Comparison of ENCODE assay signal across 31 cellular contexts in the genomic region with DNA sequence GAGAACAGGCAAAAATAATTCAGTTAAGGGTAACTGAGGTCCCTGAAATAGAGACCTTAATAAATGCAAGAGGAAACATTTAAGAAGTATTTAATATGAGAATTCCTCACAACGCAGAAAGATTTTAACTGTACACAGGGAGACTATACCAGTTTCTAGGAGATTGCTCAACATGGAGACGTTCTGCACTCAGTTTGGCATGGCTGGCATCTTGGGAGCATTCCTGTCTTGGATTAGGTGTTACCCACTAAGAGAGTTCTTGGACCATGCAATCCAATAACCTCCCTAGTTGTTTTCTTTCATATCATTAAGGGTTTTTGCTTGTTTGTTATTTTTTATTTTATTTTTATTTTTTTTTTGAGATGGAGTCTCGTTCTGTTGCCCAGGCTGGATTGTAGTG.
"Had no signal": no experiment of that assay in that cellular context is flagged by ENCODE, and none has a peak within 500 bp of the region (broad histone marks: within the 10 kb centered on the region; RNA-seq: fewer than 3 reads in every experiment).

No MANE protein-coding gene starts in this region.

- H3K4me3 ChIP-seq: body of pancreas, breast epithelium had no signal

- ATAC-seq: activated CD4-positive, alpha-beta T cell treated with anti-CD3 and anti-CD28 coated beads for 36 hours; activated CD8-positive, alpha-beta memory T cell treated with anti-CD3 and anti-CD28 coated beads, Interleukin-2, amount 10 ng/mL, durations not matched to agents 7 days and 5 days; activated CD8-positive, alpha-beta T cell treated with anti-CD3 and anti-CD28 coated beads, Interleukin-2, amount 10 ng/mL, durations not matched to agents 7 days and 5 days; activated naive CD4-positive, alpha-beta T cell treated with anti-CD3 and anti-CD28 coated beads, Interleukin-2, amount 50 U/mL, for 72 hours; body of pancreas had no signal

- H3K27me3 ChIP-seq: body of pancreas, brain microvascular endothelial cell, breast epithelium had no signal

- H3K4me1 ChIP-seq: body of pancreas, breast epithelium had no signal

- H3K9me3 ChIP-seq: body of pancreas, breast epithelium had no signal

- H3K27ac ChIP-seq: body of pancreas, brain microvascular endothelial cell, breast epithelium, VCaP had no signal

- H3K36me3 ChIP-seq: brain microvascular endothelial cell had no signal

- DNase-seq: activated B cell treated with CpG ODN at 0.5 μM for 24 hours; activated CD4-positive, alpha-beta memory T cell treated with anti-CD3 and anti-CD28 coated beads, Interleukin-2, amount 10 ng/mL, durations not matched to agents 7 days and 5 days; activated CD4-positive, alpha-beta T cell treated with anti-CD3 and anti-CD28 coated beads for 1 hour; activated CD4-positive, alpha-beta T cell treated with anti-CD3 and anti-CD28 coated beads for 36 hours; activated CD4-positive, alpha-beta T cell treated with anti-CD3 and anti-CD28 coated beads for 48 hours; activated CD4-positive, alpha-beta T cell treated with anti-CD3 and anti-CD28 coated beads, Interleukin-2, amount 10 ng/mL, durations not matched to agents 7 days and 5 days; activated CD4-positive, alpha-beta T cell treated with anti-CD3 and anti-CD28 coated beads, Interleukin-2, amount 50 U/mL, for 48 hours; activated CD8-positive, alpha-beta memory T cell treated with anti-CD3 and anti-CD28 coated beads for 24 hours; activated CD8-positive, alpha-beta memory T cell treated with anti-CD3 and anti-CD28 coated beads, Interleukin-2, amount 10 ng/mL, durations not matched to agents 7 days and 5 days; activated CD8-positive, alpha-beta memory T cell treated with anti-CD3 and anti-CD28 coated beads, Interleukin-2, amount 50 U/mL, for 48 hours; activated CD8-positive, alpha-beta T cell treated with anti-CD3 and anti-CD28 coated beads, Interleukin-2, amount 10 ng/mL, durations not matched to agents 7 days and 5 days; activated effector memory CD4-positive, alpha-beta T cell treated with Interleukin-2 at 50 U/mL for 16 hours; activated gamma-delta T cell; activated naive CD4-positive, alpha-beta T cell; activated naive CD4-positive, alpha-beta T cell treated with anti-CD3 and anti-CD28 coated beads for 36 hours; activated naive CD4-positive, alpha-beta T cell treated with anti-CD3 and anti-CD28 coated beads, Interleukin-2, amount 50 U/mL, for 16 hours; activated naive CD8-positive, alpha-beta T cell treated with anti-CD3 and anti-CD28 coated beads for 36 hours; activated T-cell treated with anti-CD3 and anti-CD28 coated beads, Interleukin-2, amount 50 U/mL, for 24 hours; activated T-cell treated with anti-CD3 and anti-CD28 coated beads, Interleukin-2, amount 50 U/mL, for 48 hours; amniotic stem cell; aorta; body of pancreas; brain microvascular endothelial cell; central memory CD4-positive, alpha-beta T cell; SW 1271; T-helper 1 cell; T-helper 2 cell; T-helper 9 cell had no signal
